In genomic region chr7:108415821-108416536, GRCh38 we compare ENCODE assay signal across 10 cellular contexts. TPM values are rescaled to one million over a fixed set of nuclear protein-coding genes. Genes with fewer than 3 reads are reported as not detected.
DNase-seq lines count a peak whose midpoint lies in the region; ATAC-seq, FAIRE-seq and TF ChIP-seq lines count a peak whose summit lies in the region.
"Had no signal": no experiment of that assay in that cellular context is flagged by ENCODE, and none has a peak within 500 bp of the region (broad histone marks: within the 10 kb centered on the region; RNA-seq: fewer than 3 reads in every experiment).

No MANE protein-coding gene starts in this region.

- FAIRE-seq in GM19239 (lab: Jason Lieb, UNC) (peak; percentile 91), bronchial epithelial cell (lab: Jason Lieb, UNC) (no peak)

- H3K36me3 Mint-ChIP-seq in osteocyte (ENCODE audit: unreplicated experiment): peaks cover 6% of the 10 kb centered on the region
- no peaks in the 10 kb centered on the region for H3K36me3 Mint-ChIP-seq in WTC11
- H3K36me3 Mint-ChIP-seq: natural killer cell had no signal

- H3K36me3 ChIP-seq in DOHH2 (ENCODE audit: control insufficient read depth, low read length) (no peaks in the 10 kb centered on the region), bronchial epithelial cell (ENCODE audit: control insufficient read depth, insufficient read depth, low read length) (no peaks in the 10 kb centered on the region)

- peaks cover 50% of the 10 kb centered on the region for H3K4me1 ChIP-seq in DOHH2 (ENCODE audit: control insufficient read depth, low read length)

- no peak for TF ChIP-seq CTCF in DOHH2 (IDR thresholded peaks at IDR 0.05; ENCODE audit: low read depth, low read length, poor library complexity, severe bottlenecking)
- no peak for TF ChIP-seq CTCF in bronchial epithelial cell (IDR thresholded peaks at IDR 0.05; ENCODE audit: insufficient read depth, low read length, severe bottlenecking)
- TF ChIP-seq CTCF in osteocyte (IDR thresholded peaks at IDR 0.05): no peak
- no peak for TF ChIP-seq CTCF in WTC11 (IDR thresholded peaks at IDR 0.05)

- H3K27me3 Mint-ChIP-seq in osteocyte (ENCODE audit: unreplicated experiment) (no peaks in the 10 kb centered on the region), WTC11 (ENCODE audit: low read depth) (no peaks in the 10 kb centered on the region)

- no peaks in the 10 kb centered on the region for H3K79me2 ChIP-seq in DOHH2 (ENCODE audit: control insufficient read depth, low read length)

- H3K4me1 Mint-ChIP-seq in osteocyte (ENCODE audit: unreplicated experiment): peaks cover 65% of the 10 kb centered on the region
- peaks cover 16% of the 10 kb centered on the region for H3K4me1 Mint-ChIP-seq in WTC11
- H3K4me1 Mint-ChIP-seq: natural killer cell had no signal

- DNase-seq in GM19239 (ENCODE audit: insufficient read length, low spot score): no peak
- peak; percentile 62 for DNase-seq in NCI-H748 treated with DMSO at 0.1 percent for 48 hours (lab: John Stamatoyannopoulos, UW)
- DNase-seq in bronchial epithelial cell (ENCODE audit: low read depth): peak; percentile 82
- no peak for DNase-seq in osteocyte (ENCODE audit: extremely low spot score, unreplicated experiment)
- DNase-seq in WTC11 (ENCODE audit: low spot score): no peak
- DNase-seq in activated CD4-positive, alpha-beta T cell treated with anti-CD3 and anti-CD28 coated beads, Interleukin-2, amount 50 U/mL, for 48 hours: no peak
- DNase-seq: natural killer cell had no signal

- H3K4me3 Mint-ChIP-seq in osteocyte (ENCODE audit: unreplicated experiment): no peak overlapping the region
- H3K4me3 Mint-ChIP-seq in WTC11: no peak overlapping the region
- H3K4me3 Mint-ChIP-seq: natural killer cell had no signal

- H3K4me2 ChIP-seq in DOHH2 (ENCODE audit: low read length): peak overlapping the region; percentile 70

- peaks cover 17% of the 10 kb centered on the region for H3F3A ChIP-seq in DOHH2 (ENCODE audit: control insufficient read depth, insufficient read depth)

- H3K27ac Mint-ChIP-seq in osteocyte (ENCODE audit: unreplicated experiment) (peak overlapping the region; percentile 86), WTC11 (no peak overlapping the region)
- H3K27ac Mint-ChIP-seq: natural killer cell had no signal

- peaks cover 9% of the 10 kb centered on the region for H3K9me3 Mint-ChIP-seq in osteocyte (ENCODE audit: unreplicated experiment)
- H3K9me3 Mint-ChIP-seq in WTC11: no peaks in the 10 kb centered on the region

- H3K27ac ChIP-seq in DOHH2 (ENCODE audit: low read depth, low read length): peak overlapping the region; percentile 81
- H3K27ac ChIP-seq: SK-N-MC had no signal

- POLR2A ChIA-PET in WTC11 (lab: Charles Lee): no interaction called here

- CTCF ChIA-PET in WTC11 (lab: Charles Lee): no interaction called here

- H3K27me3 ChIP-seq in DOHH2 (ENCODE audit: control insufficient read depth, low read length) (peaks cover 58% of the 10 kb centered on the region), bronchial epithelial cell (ENCODE audit: control insufficient read depth, insufficient read depth, low read length) (peaks cover 2% of the 10 kb centered on the region)

- ATAC-seq in HG03159 (IDR thresholded peaks at IDR 0.05; ENCODE audit: unreplicated experiment): peak; percentile 85
- ATAC-seq in WTC11: no peak

- H3K4me3 ChIP-seq in DOHH2 (ENCODE audit: low read length) (peak overlapping the region; percentile 56), bronchial epithelial cell (ENCODE audit: low read depth, low read length) (no peak overlapping the region)
- H3K4me3 ChIP-seq: SK-N-MC had no signal

- no peaks in the 10 kb centered on the region for H3K9me2 ChIP-seq in DOHH2 (replicated peaks; ENCODE audit: control insufficient read depth, low read length)

- H3K9me3 ChIP-seq in DOHH2 (ENCODE audit: control insufficient read depth, insufficient read depth, low read length): no peaks in the 10 kb centered on the region

- peaks cover 7% of the 10 kb centered on the region; the same call in 1 of the 2 replicates for H4K20me1 ChIP-seq in DOHH2 (ENCODE audit: control insufficient read depth, insufficient read depth, low read depth, low read length)

TF ChIP-seq in WTC11, 78 proteins besides CTCF, POLR2A, EP300 and RAD21:
- TF ChIP-seq RELA (CRISPR knock-in tag; IDR thresholded peaks at IDR 0.05; ENCODE audit: borderline replicate concordance): no peak
- TF ChIP-seq GTF2I (CRISPR knock-in tag; conservative IDR thresholded peaks at IDR 0.05): no peak
- TF ChIP-seq ZBTB21 (CRISPR knock-in tag; IDR thresholded peaks at IDR 0.05; ENCODE audit: borderline replicate concordance): no peak
- no peak for TF ChIP-seq SMAD4 (CRISPR knock-in tag; IDR thresholded peaks at IDR 0.05)

RNA-seq across cellular contexts. Expression of gene NRCAM, which starts 40.3 kb away (rescaled TPM):
- 0.26 and 0.51 TPM in 2 replicates for total RNA-seq in bronchial epithelial cell
- total RNA-seq in osteocyte: 78.3 and 81.8 TPM in 2 replicates
- 2.6 to 2.9 TPM (median 2.7 TPM) in 3 replicates for total RNA-seq in WTC11 (2021)

Comparison
In these comparisons a context has a peak if more than half of its experiments do, and no peak if none do; other contexts are left out.
1. DNase-seq: peak in NCI-H748 treated with DMSO at 0.1 percent for 48 hours (single experiment) and bronchial epithelial cell (single experiment); none in GM19239 (single experiment), osteocyte (single experiment), WTC11 (single experiment) and activated CD4-positive, alpha-beta T cell treated with anti-CD3 and anti-CD28 coated beads, Interleukin-2, amount 50 U/mL, for 48 hours (0 of 2).
2. RNA of gene NRCAM, which starts 40.3 kb away (total RNA-seq): 78.3 to 81.8 TPM in osteocyte; 2.6 to 2.9 TPM in WTC11 and 0.26 to 0.51 TPM in bronchial epithelial cell; every median in the first group is over 10 times any median in the second.